9 cellular contexts compared by ENCODE assay signal in genomic region chr17:58219007-58219788, GRCh38. TPM values are rescaled to one million over a fixed set of nuclear protein-coding genes. Genes with fewer than 3 reads are reported as not detected.
DNase-seq lines count a peak whose midpoint lies in the region; ATAC-seq, FAIRE-seq and TF ChIP-seq lines count a peak whose summit lies in the region.
"Had no signal": no experiment of that assay in that cellular context is flagged by ENCODE, and none has a peak within 500 bp of the region (broad histone marks: within the 10 kb centered on the region; RNA-seq: fewer than 3 reads in every experiment).

MKS1 (minus strand) TSS chr17:58219255; CDS start chr17:58219230, 25 bp downstream.

- peaks cover 24 to 26% of the 10 kb centered on the region in 2 donors for H3K4me1 Mint-ChIP-seq in immature natural killer cell

- H3K36me3 Mint-ChIP-seq in immature natural killer cell: peaks cover 0 to 6% (median 5%) of the 10 kb centered on the region in 3 donors

- H3K4me3 ChIP-seq in WI38 (ENCODE audit: low read depth, low read length) (peak within 1 kb of the TSS; percentile 77), bronchial epithelial cell (ENCODE audit: low read depth, low read length) (peak within 1 kb of the TSS; percentile 55)

- FAIRE-seq in bronchial epithelial cell (lab: Jason Lieb, UNC): no peak
- FAIRE-seq: colon had no signal

- H3K27me3 Mint-ChIP-seq in immature natural killer cell (ENCODE audit: low read depth in 3 of 3): peaks cover 5 to 19% (median 11%) of the 10 kb centered on the region in 3 donors

- TF ChIP-seq CTCF in AG09319 (IDR thresholded peaks at IDR 0.05; ENCODE audit: low read depth, low read length) (peak; percentile 54), WI38 (IDR thresholded peaks at IDR 0.05; ENCODE audit: low read depth, low read length) (peak; percentile 53), bronchial epithelial cell (IDR thresholded peaks at IDR 0.05; ENCODE audit: insufficient read depth, low read length, severe bottlenecking) (peak; percentile 74)

- H3K27ac Mint-ChIP-seq in immature natural killer cell: peak within 1 kb of the TSS; percentile 85 to 97 (median 94)

- no peaks in the 10 kb centered on the region for H3K27me3 ChIP-seq in bronchial epithelial cell (ENCODE audit: control insufficient read depth, insufficient read depth, low read length)

- H3K36me3 ChIP-seq in bronchial epithelial cell (ENCODE audit: control insufficient read depth, insufficient read depth, low read length): peaks cover 5% of the 10 kb centered on the region

- ATAC-seq in GM18909 (IDR thresholded peaks at IDR 0.05; ENCODE audit: poor library complexity, unreplicated experiment): peak; percentile 95
- ATAC-seq in HG03159 (IDR thresholded peaks at IDR 0.05; ENCODE audit: unreplicated experiment): peak; percentile 92

- peak; percentile 68 for DNase-seq in AG09319 (ENCODE audit: extremely low read depth, low read depth)
- DNase-seq in NCI-H2227 (lab: John Stamatoyannopoulos, UW; ENCODE audit: unreplicated experiment): peak; percentile 98
- peak; percentile 78 for DNase-seq in bronchial epithelial cell (ENCODE audit: low read depth)
- peak; percentile 94 to 95 (median 95) for DNase-seq in immature natural killer cell
- DNase-seq in smooth muscle cell of the brain vasculature (ENCODE audit: low read depth, low spot score): peak; percentile 69

- H3K4me3 Mint-ChIP-seq in immature natural killer cell: peak within 1 kb of the TSS; percentile 86 to 96 (median 92)

- H3K9me3 Mint-ChIP-seq in immature natural killer cell: no peaks in the 10 kb centered on the region

RNA-seq across cellular contexts. Expression of gene MKS1, which starts in this region (rescaled TPM):
- total RNA-seq in bronchial epithelial cell: 8.8 and 11.1 TPM in 2 replicates
- polyA plus RNA-seq in immature natural killer cell: 1 to 10 TPM; 1.6 to 7.9 (median 6.4) TPM

Comparison
In these comparisons a context has a peak if more than half of its experiments do, and no peak if none do; other contexts are left out.
1. Peak in every context shown above with its lines: DNase-seq, ATAC-seq and H3K4me3 ChIP-seq.